In the genomic region with DNA sequence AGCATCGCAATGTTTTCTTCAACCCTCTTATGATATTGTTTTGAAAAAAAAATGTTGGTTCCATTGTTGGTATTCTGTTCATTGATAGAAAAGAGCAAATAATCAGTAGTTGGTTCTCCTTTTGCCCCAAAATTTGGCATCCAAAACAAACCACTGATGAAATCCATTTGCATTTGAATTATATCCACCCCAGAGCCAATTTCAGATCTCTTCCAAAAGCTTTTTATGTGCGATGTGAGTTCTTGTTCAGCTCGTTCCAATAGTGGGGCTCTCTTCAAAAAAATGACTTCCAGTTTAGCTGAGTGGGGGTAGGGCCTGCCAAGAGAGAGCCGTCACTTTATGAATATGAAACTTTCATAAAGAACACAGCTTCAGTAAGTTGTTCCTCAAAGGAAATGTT, we compare ENCODE assay signal across 17 cellular contexts.
DNase-seq lines count a peak whose midpoint lies in the region; ATAC-seq lines count a peak whose summit lies in the region.
"Had no signal": no experiment of that assay in that cellular context is flagged by ENCODE, and none has a peak within 500 bp of the region (broad histone marks: within the 10 kb centered on the region; RNA-seq: fewer than 3 reads in every experiment).

No MANE protein-coding gene starts in this region.

- DNase-seq in NCI-H446 treated with DMSO at 0.1 percent for 48 hours (lab: John Stamatoyannopoulos, UW) (peak; percentile 5), inferior parietal cortex (ENCODE audit: extremely low spot score) (peak; percentile 7), pons (ENCODE audit: low spot score) (peak; percentile 52), NCI-H2107 (lab: John Stamatoyannopoulos, UW) (no peak), NCI-H1105 (lab: John Stamatoyannopoulos, UW) (no peak)
- DNase-seq in activated T-helper 1 cell treated with anti-CD3 and anti-CD28 coated beads, Interleukin-12 subunit alpha, Interleukin-12 subunit beta, Interleukin-2, Interleukin-4 antibody, amounts not matched to agents 30 ng/mL and 10 ng/mL and 1 ng/mL, durations not matched to agents 14 hours and 24 hours and 36 hours (ENCODE audit: low spot score) = no peak
- DNase-seq: BE2C; CD4-positive, alpha-beta T cell; CD8-positive, alpha-beta memory T cell; DMS 273 treated with DMSO at 0.1 percent for 48 hours; DMS79; EL; GF-D8; GOT3; HFFc6 had no signal

- H3K4me1 Mint-ChIP-seq in activated T-helper 1 cell treated with anti-CD3 and anti-CD28 coated beads, Interleukin-12 subunit alpha, Interleukin-12 subunit beta, Interleukin-2, Interleukin-4 antibody, amounts not matched to agents 30 ng/mL and 10 ng/mL and 1 ng/mL, durations not matched to agents 14 hours and 24 hours and 36 hours (ENCODE audit: low read depth) = no peaks in the 10 kb centered on the region
- H3K4me1 Mint-ChIP-seq: CD14-positive monocyte; CD8-positive, alpha-beta memory T cell had no signal

- H3K27ac Mint-ChIP-seq in activated T-helper 1 cell treated with anti-CD3 and anti-CD28 coated beads, Interleukin-12 subunit alpha, Interleukin-12 subunit beta, Interleukin-2, Interleukin-4 antibody, amounts not matched to agents 30 ng/mL and 10 ng/mL and 1 ng/mL, durations not matched to agents 14 hours and 24 hours and 36 hours = no peak overlapping the region
- H3K27ac Mint-ChIP-seq: CD14-positive monocyte; CD4-positive, alpha-beta T cell; CD8-positive, alpha-beta memory T cell; HFFc6 had no signal

- intact Hi-C loops in activated T-helper 1 cell treated with anti-CD3 and anti-CD28 coated beads, Interleukin-12 subunit alpha, Interleukin-12 subunit beta, Interleukin-2, Interleukin-4 antibody, amounts not matched to agents 30 ng/mL and 10 ng/mL and 1 ng/mL, durations not matched to agents 14 hours and 24 hours and 36 hours (cut with micrococcal nuclease) = no loop called here

- no peak overlapping the region for H3K4me3 Mint-ChIP-seq in activated T-helper 1 cell treated with anti-CD3 and anti-CD28 coated beads, Interleukin-12 subunit alpha, Interleukin-12 subunit beta, Interleukin-2, Interleukin-4 antibody, amounts not matched to agents 30 ng/mL and 10 ng/mL and 1 ng/mL, durations not matched to agents 14 hours and 24 hours and 36 hours
- H3K4me3 Mint-ChIP-seq: CD14-positive monocyte; CD4-positive, alpha-beta T cell; CD8-positive, alpha-beta memory T cell; HFFc6 had no signal

- H3K36me3 Mint-ChIP-seq in activated T-helper 1 cell treated with anti-CD3 and anti-CD28 coated beads, Interleukin-12 subunit alpha, Interleukin-12 subunit beta, Interleukin-2, Interleukin-4 antibody, amounts not matched to agents 30 ng/mL and 10 ng/mL and 1 ng/mL, durations not matched to agents 14 hours and 24 hours and 36 hours (ENCODE audit: low read depth) = no peaks in the 10 kb centered on the region
- H3K36me3 Mint-ChIP-seq: CD14-positive monocyte; CD8-positive, alpha-beta memory T cell had no signal

- peaks cover 13% of the 10 kb centered on the region for H3K9me3 Mint-ChIP-seq in activated T-helper 1 cell treated with anti-CD3 and anti-CD28 coated beads, Interleukin-12 subunit alpha, Interleukin-12 subunit beta, Interleukin-2, Interleukin-4 antibody, amounts not matched to agents 30 ng/mL and 10 ng/mL and 1 ng/mL, durations not matched to agents 14 hours and 24 hours and 36 hours

- no peak for ATAC-seq in HG03159 (IDR thresholded peaks at IDR 0.05; ENCODE audit: unreplicated experiment)

- H3K27me3 Mint-ChIP-seq in activated T-helper 1 cell treated with anti-CD3 and anti-CD28 coated beads, Interleukin-12 subunit alpha, Interleukin-12 subunit beta, Interleukin-2, Interleukin-4 antibody, amounts not matched to agents 30 ng/mL and 10 ng/mL and 1 ng/mL, durations not matched to agents 14 hours and 24 hours and 36 hours (ENCODE audit: insufficient read depth) = no peaks in the 10 kb centered on the region
- H3K27me3 Mint-ChIP-seq: CD4-positive, alpha-beta T cell; CD8-positive, alpha-beta memory T cell had no signal

Comparison
In these comparisons a context has a peak if more than half of its experiments do, and no peak if none do; other contexts are left out.
1. DNase-seq: peak in NCI-H446 treated with DMSO at 0.1 percent for 48 hours (single experiment), inferior parietal cortex (single experiment) and pons (single experiment); none in NCI-H2107 (single experiment), NCI-H1105 (single experiment) and activated T-helper 1 cell treated with anti-CD3 and anti-CD28 coated beads, Interleukin-12 subunit alpha, Interleukin-12 subunit beta, Interleukin-2, Interleukin-4 antibody, amounts not matched to agents 30 ng/mL and 10 ng/mL and 1 ng/mL, durations not matched to agents 14 hours and 24 hours and 36 hours (single experiment).